In genomic region chr3:155870945-155871745, GRCh38 we compare ENCODE assay signal across 8 cellular contexts.
DNase-seq lines count a peak whose midpoint lies in the region; ATAC-seq and TF ChIP-seq lines count a peak whose summit lies in the region.

No MANE protein-coding gene starts in this region.

- no peaks in the 10 kb centered on the region for H3K9me3 ChIP-seq in WERI-Rb-1 (ENCODE audit: severe bottlenecking)

- DNase-seq in ELR (ENCODE audit: low read depth) (peak; percentile 65), HuH-7.5 (ENCODE audit: low spot score) (peak; percentile 36), WERI-Rb-1 (peak; percentile 55), cardiac fibroblast (ENCODE audit: low read depth in 2 of 2) (peak; percentile 32 to 49), NCI-H1694 (lab: John Stamatoyannopoulos, UW) (no peak)
- peak in 3 of 4 experiments; percentile 5 to 31 (median 18) for DNase-seq in stimulated activated CD4-positive, alpha-beta T cell treated with anti-CD3 and anti-CD28 coated beads, Interleukin-1b, Interleukin-23, amount 100 ng/mL, for 24 hours (ENCODE audit: low read depth in 4 of 4, low spot score in 1 of 4)

- peak; percentile 27 for ATAC-seq in GM21529 (IDR thresholded peaks at IDR 0.05; ENCODE audit: unreplicated experiment)

- peaks cover 10% of the 10 kb centered on the region for H3K36me3 ChIP-seq in WERI-Rb-1

- H3K27me3 ChIP-seq in WERI-Rb-1 (ENCODE audit: insufficient read depth, low read depth, severe bottlenecking) (no peaks in the 10 kb centered on the region), layer of hippocampus (ENCODE audit: control insufficient read depth, insufficient read depth, low read length) (no peaks in the 10 kb centered on the region)

- TF ChIP-seq CTCF in WERI-Rb-1 (IDR thresholded peaks at IDR 0.05; ENCODE audit: low read depth, low read length): 0 out of 2 replicates have a peak, but pooled peaks have one; percentile 2
- no peak for TF ChIP-seq CTCF in cardiac fibroblast (IDR thresholded peaks at IDR 0.05; ENCODE audit: low read depth, low read length)

- H3K4me3 ChIP-seq in WERI-Rb-1 (ENCODE audit: low read depth, low read length): peak overlapping the region; percentile 94
- H3K4me3 ChIP-seq in cardiac fibroblast (replicated peaks in 1 of 2; ENCODE audit: low read depth in 2 of 2, low read length in 2 of 2): peak overlapping the region; percentile 85 to 96

- peak overlapping the region; percentile 97 for H3K27ac ChIP-seq in WERI-Rb-1
- H3K27ac ChIP-seq in layer of hippocampus (ENCODE audit: low read depth, low read length): peak overlapping the region; percentile 92
